1 cellular context compared by ENCODE assay signal in the genomic region with DNA sequence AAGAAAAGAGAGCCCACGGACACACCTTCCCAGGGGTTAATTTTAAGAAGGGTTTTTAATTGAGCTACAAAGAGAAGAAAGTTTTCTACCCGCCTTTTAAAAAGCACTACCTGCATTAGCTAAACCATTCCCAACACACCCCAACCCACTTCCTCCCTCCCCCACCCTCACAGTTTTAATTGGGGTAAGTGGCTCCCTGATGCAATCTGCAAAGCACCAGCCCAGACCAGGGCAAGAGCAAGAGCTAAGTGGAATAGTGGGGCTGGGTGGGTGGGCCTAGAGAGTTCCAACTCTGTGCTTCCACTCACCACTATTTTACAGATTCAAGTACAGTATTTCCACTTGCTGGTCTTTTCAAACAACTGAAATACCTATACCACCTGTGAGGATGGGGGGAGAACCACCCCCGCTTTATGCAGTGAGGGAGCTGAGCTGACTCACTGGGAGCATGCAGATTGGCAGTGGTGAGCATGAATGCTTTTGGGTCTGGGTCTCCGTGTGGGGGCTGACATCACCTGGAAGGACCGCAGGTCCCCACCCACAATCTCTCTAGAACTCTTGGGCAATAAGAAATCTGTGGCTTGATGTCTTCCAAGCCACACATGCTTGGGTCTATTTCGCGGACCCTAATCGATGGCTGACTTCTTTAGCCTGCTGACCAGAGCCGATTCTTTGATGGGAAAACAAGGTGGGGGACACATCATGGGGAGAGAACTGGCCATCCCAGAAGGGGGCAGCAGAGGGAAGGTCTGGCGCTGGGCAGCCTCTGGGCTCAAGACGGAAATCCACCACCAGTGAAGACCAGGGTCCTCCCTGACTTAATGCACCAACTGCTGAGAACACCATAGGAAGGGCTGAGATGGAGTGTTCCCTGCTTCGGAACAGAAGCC.
TF ChIP-seq lines count a peak whose summit lies in the region.

No MANE protein-coding gene starts in this region.

TF ChIP-seq in SK-N-SH, 30 proteins besides CTCF, POLR2A, EP300 and RAD21:
- TF ChIP-seq, protein P1, sequence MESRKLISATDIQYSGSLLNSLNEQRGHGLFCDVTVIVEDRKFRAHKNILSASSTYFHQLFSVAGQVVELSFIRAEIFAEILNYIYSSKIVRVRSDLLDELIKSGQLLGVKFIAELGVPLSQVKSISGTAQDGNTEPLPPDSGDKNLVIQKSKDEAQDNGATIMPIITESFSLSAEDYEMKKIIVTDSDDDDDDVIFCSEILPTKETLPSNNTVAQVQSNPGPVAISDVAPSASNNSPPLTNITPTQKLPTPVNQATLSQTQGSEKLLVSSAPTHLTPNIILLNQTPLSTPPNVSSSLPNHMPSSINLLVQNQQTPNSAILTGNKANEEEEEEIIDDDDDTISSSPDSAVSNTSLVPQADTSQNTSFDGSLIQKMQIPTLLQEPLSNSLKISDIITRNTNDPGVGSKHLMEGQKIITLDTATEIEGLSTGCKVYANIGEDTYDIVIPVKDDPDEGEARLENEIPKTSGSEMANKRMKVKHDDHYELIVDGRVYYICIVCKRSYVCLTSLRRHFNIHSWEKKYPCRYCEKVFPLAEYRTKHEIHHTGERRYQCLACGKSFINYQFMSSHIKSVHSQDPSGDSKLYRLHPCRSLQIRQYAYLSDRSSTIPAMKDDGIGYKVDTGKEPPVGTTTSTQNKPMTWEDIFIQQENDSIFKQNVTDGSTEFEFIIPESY (IDR thresholded peaks at IDR 0.05; ENCODE audit: borderline replicate concordance, low read depth) = no peak
- TF ChIP-seq SMC3 (IDR thresholded peaks at IDR 0.05; ENCODE audit: low read depth, low read length) = peak; percentile 63
